In the genomic region with DNA sequence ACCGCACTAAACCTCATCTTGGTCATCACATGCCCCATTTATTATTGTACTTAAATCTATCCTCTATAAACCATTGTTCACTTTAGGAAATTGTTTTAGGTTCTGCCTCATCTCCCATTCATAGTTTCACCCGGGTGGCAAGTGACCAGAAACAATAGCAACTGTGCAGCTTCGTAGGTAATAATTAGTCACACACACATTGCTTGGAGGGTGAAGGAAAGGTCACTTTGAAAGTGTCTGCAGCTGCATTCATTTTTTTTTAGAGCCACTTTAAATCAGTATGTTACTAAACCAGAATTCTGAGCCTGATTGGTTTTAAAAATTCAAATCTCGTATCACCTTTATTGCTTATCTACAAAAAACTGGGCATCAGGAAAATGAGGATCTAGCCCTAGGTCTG, we compare ENCODE assay signal across 16 cellular contexts.
A peak's percentile ranks its signal among the peaks of the same experiment; 100 is the strongest.
DNase-seq lines count a peak whose midpoint lies in the region; TF ChIP-seq lines count a peak whose summit lies in the region.
"Had no signal": no experiment of that assay in that cellular context is flagged by ENCODE, and none has a peak within 500 bp of the region (broad histone marks: within the 10 kb centered on the region; RNA-seq: fewer than 3 reads in every experiment).

No MANE protein-coding gene starts in this region.

- H3K9me2 ChIP-seq in GM23248 (ENCODE audit: insufficient read depth), result no peaks in the 10 kb centered on the region
- no peaks in the 10 kb centered on the region for H3K9me2 ChIP-seq in PC-9 (ENCODE audit: insufficient read depth)

- H3K4ac ChIP-seq in mesendoderm (ENCODE audit: low read depth, low read length), result no peak overlapping the region

- H3K27me3 ChIP-seq in GM23248 (replicated peaks; ENCODE audit: insufficient read depth) (peaks cover 4% of the 10 kb centered on the region; the same call in 1 of the 2 replicates), PC-9 (ENCODE audit: insufficient read depth, low read depth) (no peaks in the 10 kb centered on the region), mesendoderm (ENCODE audit: insufficient read depth, low read length, poor library complexity) (no peaks in the 10 kb centered on the region)

- H3K4me1 Mint-ChIP-seq in endothelial cell (ENCODE audit: unreplicated experiment), result peaks cover 38% of the 10 kb centered on the region
- H3K4me1 Mint-ChIP-seq: activated B cell treated with CpG ODN at 0.5 μM for 24 hours; immature natural killer cell; stimulated activated naive B cell treated with anti-CD40 and anti-IgM and Interleukin-4, amounts not matched to agents 10 μg/mL and 1 μg/mL and 100 μg/mL, for 72 hours had no signal

- CTCF ChIA-PET in PC-9 (lab: Charles Lee), result no interaction called here

- H2BK120ac ChIP-seq in mesendoderm (ENCODE audit: low read depth, low read length), result no peak overlapping the region

- peaks cover 4% of the 10 kb centered on the region; the same call in 1 of the 2 replicates for H3K4me1 ChIP-seq in GM23248 (ENCODE audit: insufficient read depth)
- peaks cover 46% of the 10 kb centered on the region for H3K4me1 ChIP-seq in PC-9 (replicated peaks; ENCODE audit: insufficient read depth)
- H3K4me1 ChIP-seq in mesendoderm (ENCODE audit: control insufficient read depth, low read depth, low read length), result no peaks in the 10 kb centered on the region

- H2BK15ac ChIP-seq in mesendoderm (replicated peaks; ENCODE audit: low read depth), result no peak overlapping the region

- H3K27ac ChIP-seq in 22Rv1 (peak overlapping the region; percentile 38), GM23248 (no peak overlapping the region), PC-9 (peak overlapping the region; percentile 74), mesendoderm (ENCODE audit: low read depth, low read length) (no peak overlapping the region)

- WGBS in GM23248 (ENCODE audit: low coverage in 1 of 2, low lambda C conversion rate in 2 of 2, missing lambda C conversion rate in 2 of 2), 2 experiments, result 61 to 70% methylated on average over 4 of the region's 4 CpGs
- no CpG with 5 or more reads among the region's 4 CpGs for WGBS in mesendoderm (ENCODE audit: extremely low coverage, insufficient coverage, low lambda C conversion rate)

- in situ Hi-C loops in GM23248 (cut with MboI), result no loop called here

- H4K5ac ChIP-seq in mesendoderm (ENCODE audit: low read length), result no peak overlapping the region

- H3K36me3 Mint-ChIP-seq in endothelial cell (ENCODE audit: low read depth, unreplicated experiment), result no peaks in the 10 kb centered on the region
- H3K36me3 Mint-ChIP-seq: activated naive CD4-positive, alpha-beta T cell treated with anti-CD3 and anti-CD28 coated beads, Interleukin-2, amount 50 U/mL, for 72 hours; stimulated activated naive B cell treated with anti-CD40 and anti-IgM and Interleukin-4, amounts not matched to agents 10 μg/mL and 1 μg/mL and 100 μg/mL, for 72 hours had no signal

- H2AK5ac ChIP-seq in mesendoderm (ENCODE audit: low read length), result no peak overlapping the region

- H3K9me3 ChIP-seq in GM23248 (ENCODE audit: low read depth) (no peaks in the 10 kb centered on the region), PC-9 (ENCODE audit: insufficient read depth, low read depth) (no peaks in the 10 kb centered on the region)

- no peak overlapping the region for H3K23ac ChIP-seq in mesendoderm (ENCODE audit: low read length)

- no peaks in the 10 kb centered on the region for H3K79me2 ChIP-seq in GM23248 (ENCODE audit: insufficient read depth)
- no peaks in the 10 kb centered on the region for H3K79me2 ChIP-seq in PC-9 (ENCODE audit: low read depth)
- H3K79me2 ChIP-seq in mesendoderm (ENCODE audit: control insufficient read depth, insufficient read depth, low read length), result no peaks in the 10 kb centered on the region

- POLR2A ChIA-PET in PC-9 (lab: Charles Lee; ENCODE audit: unreplicated experiment), result interaction anchor here (0.6 to 0.7 kb wide), 3 partner anchors 12 to 239 kb away, joined by 3 read pairs; no protein-coding TSS in a partner anchor

- H4K20me1 ChIP-seq in GM23248 (ENCODE audit: insufficient read depth) (no peaks in the 10 kb centered on the region), PC-9 (ENCODE audit: insufficient read depth) (no peaks in the 10 kb centered on the region)

- H3K4me2 ChIP-seq in GM23248 (ENCODE audit: unreplicated experiment) (no peak overlapping the region), PC-9 (peak overlapping the region; percentile 27), mesendoderm (ENCODE audit: low read length) (no peak overlapping the region)

- no peaks in the 10 kb centered on the region for H3K9me3 Mint-ChIP-seq in endothelial cell (ENCODE audit: unreplicated experiment)
- H3K9me3 Mint-ChIP-seq: activated B cell treated with CpG ODN at 0.5 μM for 24 hours; stimulated activated naive B cell treated with anti-CD40 and anti-IgM and Interleukin-4, amounts not matched to agents 10 μg/mL and 1 μg/mL and 100 μg/mL, for 72 hours had no signal

- no peak overlapping the region for H3K9ac ChIP-seq in GM23248
- H3K9ac ChIP-seq in mesendoderm (ENCODE audit: low read length), result no peak overlapping the region

- no peak overlapping the region for H3K4me3 ChIP-seq in GM23248
- H3K4me3 ChIP-seq in PC-9, result no peak overlapping the region
- no peak overlapping the region for H3K4me3 ChIP-seq in mesendoderm (ENCODE audit: low read length)
- H3K4me3 ChIP-seq: GM12878 had no signal

- H3K27ac Mint-ChIP-seq in endothelial cell (ENCODE audit: unreplicated experiment), result no peak overlapping the region
- H3K27ac Mint-ChIP-seq: activated B cell treated with CpG ODN at 0.5 μM for 24 hours; activated naive CD4-positive, alpha-beta T cell treated with anti-CD3 and anti-CD28 coated beads, Interleukin-2, amount 50 U/mL, for 72 hours; immature natural killer cell; stimulated activated naive B cell treated with anti-CD40 and anti-IgM and Interleukin-4, amounts not matched to agents 10 μg/mL and 1 μg/mL and 100 μg/mL, for 72 hours had no signal

- H3K27me3 Mint-ChIP-seq in endothelial cell (ENCODE audit: unreplicated experiment), result no peaks in the 10 kb centered on the region
- H3K27me3 Mint-ChIP-seq: activated B cell treated with CpG ODN at 0.5 μM for 24 hours had no signal

- no peak overlapping the region for H2BK5ac ChIP-seq in mesendoderm (ENCODE audit: low read length)

- H4K8ac ChIP-seq in mesendoderm (ENCODE audit: low read depth, low read length), result no peak overlapping the region

- H3K79me1 ChIP-seq in mesendoderm (ENCODE audit: low read length), result no peaks in the 10 kb centered on the region

- no peak overlapping the region for H3K18ac ChIP-seq in mesendoderm (ENCODE audit: low read length)

- H3K36me3 ChIP-seq in GM23248 (ENCODE audit: low read depth) (no peaks in the 10 kb centered on the region), PC-9 (ENCODE audit: low read depth) (0 out of 2 replicates have a peak, but pooled peaks cover 4% of the 10 kb centered on the region), mesendoderm (ENCODE audit: control insufficient read depth, insufficient read depth, low read length) (no peaks in the 10 kb centered on the region)

- DNase-seq in GM23248 (peak; percentile 45), PC-9 (peak; percentile 27 to 70), glomerular endothelial cell (ENCODE audit: extremely low read depth, low read depth, low spot score) (peak; percentile 60), foreskin melanocyte (no peak), endothelial cell (ENCODE audit: low spot score) (no peak), UCSD-AML1 (lab: John Stamatoyannopoulos, UW; ENCODE audit: unreplicated experiment) (no peak), mesendoderm (no peak)
- DNase-seq: activated B cell treated with CpG ODN at 0.5 μM for 24 hours; DMS79 treated with DMSO at 0.1 percent for 48 hours; immature natural killer cell; KBM-7; NCI-H2029; stimulated activated naive B cell treated with anti-CD40 and anti-IgM and Interleukin-4, amounts not matched to agents 10 μg/mL and 1 μg/mL and 100 μg/mL, for 72 hours had no signal

- no TSS peak for BruUV-seq in PC-9 (replicated peaks; lab: Mats Ljungman, UMichigan)

- no peaks in the 10 kb centered on the region for H3F3A ChIP-seq in GM23248 (ENCODE audit: insufficient read depth)
- peaks cover 6% of the 10 kb centered on the region; the same call in 1 of the 2 replicates for H3F3A ChIP-seq in PC-9 (ENCODE audit: insufficient read depth, low read depth)

- TF ChIP-seq CTCF in 22Rv1 (IDR thresholded peaks at IDR 0.05) (no peak), PC-9 (conservative IDR thresholded peaks at IDR 0.05) (no peak), endothelial cell (IDR thresholded peaks at IDR 0.05; ENCODE audit: unreplicated experiment) (no peak)

- H2AFZ ChIP-seq in GM23248 (no peak overlapping the region), PC-9 (no peak overlapping the region)

- no peak overlapping the region for H3K4me3 Mint-ChIP-seq in endothelial cell (ENCODE audit: unreplicated experiment)
- H3K4me3 Mint-ChIP-seq: activated B cell treated with CpG ODN at 0.5 μM for 24 hours; immature natural killer cell; stimulated activated naive B cell treated with anti-CD40 and anti-IgM and Interleukin-4, amounts not matched to agents 10 μg/mL and 1 μg/mL and 100 μg/mL, for 72 hours had no signal

- intact Hi-C loops in PC-9 (cut with micrococcal nuclease; ENCODE audit: unreplicated experiment), result no loop called here

- no peak overlapping the region for H3K56ac ChIP-seq in mesendoderm (ENCODE audit: low read length)

Comparison
In these comparisons a context has a peak if more than half of its experiments do, and no peak if none do; other contexts are left out.
1. H3K27ac ChIP-seq: peak in 22Rv1 (single experiment) and PC-9 (single experiment); none in GM23248 (single experiment) and mesendoderm (single experiment).
2. DNase-seq: peak in GM23248 (single experiment), PC-9 (2 of 2) and glomerular endothelial cell (single experiment); none in foreskin melanocyte (single experiment), endothelial cell (single experiment), UCSD-AML1 (single experiment) and mesendoderm (single experiment).